7 cellular contexts compared by ENCODE assay signal in the genomic region with DNA sequence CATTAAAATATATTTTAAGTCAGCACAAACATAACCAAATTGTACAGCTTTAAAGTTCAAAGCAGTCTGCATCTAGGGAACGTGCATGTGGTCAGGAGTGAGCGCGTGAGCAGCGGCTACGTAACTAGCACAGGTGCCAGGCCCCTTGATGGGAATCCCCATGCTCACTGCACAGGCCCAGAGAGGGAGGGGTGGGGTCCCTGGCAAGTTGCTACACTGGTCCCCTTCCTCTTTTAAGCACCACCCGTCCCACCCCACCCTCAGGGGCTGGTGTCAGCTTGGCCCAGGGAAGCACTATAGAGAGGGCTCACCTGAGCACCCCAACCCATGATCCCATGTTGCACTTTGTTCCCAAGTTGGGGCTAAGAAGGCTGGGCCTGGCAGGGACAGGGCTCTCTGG. TPM values are rescaled to one million over a fixed set of nuclear protein-coding genes. Genes with fewer than 3 reads are reported as not detected.
A peak's percentile ranks its signal among the peaks of the same experiment; 100 is the strongest.
DNase-seq lines count a peak whose midpoint lies in the region; ATAC-seq and TF ChIP-seq lines count a peak whose summit lies in the region.

No MANE protein-coding gene starts in this region.

- peak overlapping the region; percentile 92 for H3K4me2 ChIP-seq in HCT116 (ENCODE audit: low read length)

- H4K20me1 ChIP-seq in HCT116 (ENCODE audit: insufficient read depth): no peaks in the 10 kb centered on the region

- peaks cover 13 to 28% of the 10 kb centered on the region in 2 experiments; a peak in 3 of 4 replicates for H3K4me1 ChIP-seq in HCT116 (ENCODE audit: control insufficient read depth in 1 of 2, insufficient read depth in 2 of 2, low read length in 2 of 2)

- DNase-seq in HCT116 (ENCODE audit: low read depth, low spot score) (no peak), T-helper 22 cell (ENCODE audit: low read depth) (peak; percentile 46), fibroblast of mammary gland (ENCODE audit: low read depth) (peak; percentile 39), progenitor cell of endocrine pancreas (ENCODE audit: low spot score, unreplicated experiment) (no peak), NCI-H1930 (lab: John Stamatoyannopoulos, UW) (no peak)

- peaks cover 18% of the 10 kb centered on the region for H3K79me2 ChIP-seq in HCT116 (ENCODE audit: insufficient read depth, low read length)

- BruUV-seq in HCT116 (replicated peaks; lab: Mats Ljungman, UMichigan): no TSS peak

- intact Hi-C loops in HCT116 (cut with micrococcal nuclease): loop anchor here (5.0 kb wide), 1 partner anchor 113 kb away; no protein-coding TSS in a partner anchor

- H3K4me3 Mint-ChIP-seq in progenitor cell of endocrine pancreas (ENCODE audit: low read depth): peak overlapping the region; percentile 92

- CTCF ChIA-PET in HCT116 (lab: Charles Lee): interaction anchor here (1.0 kb wide), 1 partner anchor 78 kb away, joined by 3 read pairs; the partner anchor contains the start of gene INKA1

- H3K27ac ChIP-seq in HCT116 (ENCODE audit: low read depth, low read length): peak overlapping the region; percentile 85

- H3K9me3 Mint-ChIP-seq in progenitor cell of endocrine pancreas (ENCODE audit: low read depth): no peaks in the 10 kb centered on the region

- H3K4me3 ChIP-seq in HCT116 (replicated peaks in 1 of 2; ENCODE audit: low read depth in 1 of 2, low read length in 2 of 2): peak overlapping the region; percentile 95
- H3K4me3 ChIP-seq in fibroblast of mammary gland (ENCODE audit: control insufficient read depth, low read depth, low read length): peak overlapping the region; percentile 61

- peaks cover 1% of the 10 kb centered on the region for H3K36me3 Mint-ChIP-seq in progenitor cell of endocrine pancreas (ENCODE audit: insufficient read depth)

- H3K9ac ChIP-seq in HCT116 (ENCODE audit: low read length): peak overlapping the region; percentile 99

- H3K27ac Mint-ChIP-seq in progenitor cell of endocrine pancreas: peak overlapping the region; percentile 99

- no peaks in the 10 kb centered on the region for H3K27me3 Mint-ChIP-seq in progenitor cell of endocrine pancreas

- no peaks in the 10 kb centered on the region for H3K27me3 ChIP-seq in HCT116 (ENCODE audit: insufficient read depth, low read length)

- peaks cover 8 to 27% of the 10 kb centered on the region in 2 experiments; a peak in 3 of 4 replicates for H3K36me3 ChIP-seq in HCT116 (ENCODE audit: control insufficient read depth in 1 of 2, insufficient read depth in 2 of 2, low read length in 2 of 2)

- peaks cover 13% of the 10 kb centered on the region for H3K4me1 Mint-ChIP-seq in progenitor cell of endocrine pancreas (ENCODE audit: low read depth)

- POLR2A ChIA-PET in HCT116 (lab: Charles Lee): no interaction called here

- no peak for TF ChIP-seq POLR2A in HCT116 (IDR thresholded peaks at IDR 0.05; ENCODE audit: borderline replicate concordance, extremely low read depth, insufficient read depth, insufficient read length)

- RAD21 ChIA-PET in HCT116 (lab: Charles Lee; ENCODE audit: low non-redundant PET in 1 of 2, low total read pairs in 2 of 2, uncharacterized antibody in 2 of 2, unreplicated experiment in 2 of 2): no interaction called here

- TF ChIP-seq RAD21 in HCT116 (IDR thresholded peaks at IDR 0.05; ENCODE audit: low read depth): no peak

- no peak for TF ChIP-seq CTCF in HCT116 (IDR thresholded peaks at IDR 0.05 in 2 of 3, conservative IDR thresholded peaks at IDR 0.05 in 1 of 3; ENCODE audit: borderline replicate concordance in 1 of 3, insufficient read depth in 1 of 3, low read depth in 2 of 3, low read length in 2 of 3)
- no peak for TF ChIP-seq CTCF in fibroblast of mammary gland (conservative IDR thresholded peaks at IDR 0.05; ENCODE audit: control insufficient read depth, insufficient read depth, low read depth, low read length)
- TF ChIP-seq CTCF in progenitor cell of endocrine pancreas (IDR thresholded peaks at IDR 0.05; ENCODE audit: unreplicated experiment): no peak

- H3K9me2 ChIP-seq in HCT116 (ENCODE audit: insufficient read depth): no peaks in the 10 kb centered on the region

- no peaks in the 10 kb centered on the region for H3K9me3 ChIP-seq in HCT116 (ENCODE audit: control insufficient read depth in 1 of 2, insufficient read depth in 1 of 2, low read depth in 1 of 2, low read length in 2 of 2)

- no peak overlapping the region for H2AFZ ChIP-seq in HCT116 (ENCODE audit: low read depth, low read length, poor library complexity, severe bottlenecking)

- ATAC-seq in HCT116: no peak
- ATAC-seq in HG03442 (IDR thresholded peaks at IDR 0.05; ENCODE audit: unreplicated experiment): no peak
- ATAC-seq in GM21526 (IDR thresholded peaks at IDR 0.05; ENCODE audit: low FRiP score, unreplicated experiment): no peak

TF ChIP-seq in HCT116, 20 proteins besides CTCF, POLR2A, EP300 and RAD21:
- TF ChIP-seq CBX3 (IDR thresholded peaks at IDR 0.05; ENCODE audit: low read depth) (no peak), SIN3A (IDR thresholded peaks at IDR 0.05; ENCODE audit: low read depth) (no peak), EZH2 (IDR thresholded peaks at IDR 0.05) (no peak), ATF3 (IDR thresholded peaks at IDR 0.05) (no peak), ELF1 (IDR thresholded peaks at IDR 0.05; ENCODE audit: borderline replicate concordance, low read depth) (no peak), ZFX (IDR thresholded peaks at IDR 0.05) (no peak), JUND (IDR thresholded peaks at IDR 0.05) (no peak), POLR2AphosphoS5 (IDR thresholded peaks at IDR 0.05; ENCODE audit: low read depth, low read length) (no peak)
- TF ChIP-seq, protein P1, sequence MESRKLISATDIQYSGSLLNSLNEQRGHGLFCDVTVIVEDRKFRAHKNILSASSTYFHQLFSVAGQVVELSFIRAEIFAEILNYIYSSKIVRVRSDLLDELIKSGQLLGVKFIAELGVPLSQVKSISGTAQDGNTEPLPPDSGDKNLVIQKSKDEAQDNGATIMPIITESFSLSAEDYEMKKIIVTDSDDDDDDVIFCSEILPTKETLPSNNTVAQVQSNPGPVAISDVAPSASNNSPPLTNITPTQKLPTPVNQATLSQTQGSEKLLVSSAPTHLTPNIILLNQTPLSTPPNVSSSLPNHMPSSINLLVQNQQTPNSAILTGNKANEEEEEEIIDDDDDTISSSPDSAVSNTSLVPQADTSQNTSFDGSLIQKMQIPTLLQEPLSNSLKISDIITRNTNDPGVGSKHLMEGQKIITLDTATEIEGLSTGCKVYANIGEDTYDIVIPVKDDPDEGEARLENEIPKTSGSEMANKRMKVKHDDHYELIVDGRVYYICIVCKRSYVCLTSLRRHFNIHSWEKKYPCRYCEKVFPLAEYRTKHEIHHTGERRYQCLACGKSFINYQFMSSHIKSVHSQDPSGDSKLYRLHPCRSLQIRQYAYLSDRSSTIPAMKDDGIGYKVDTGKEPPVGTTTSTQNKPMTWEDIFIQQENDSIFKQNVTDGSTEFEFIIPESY (IDR thresholded peaks at IDR 0.05; ENCODE audit: extremely low read depth, insufficient replicate concordance, low read length): no peak
- TF ChIP-seq, protein P2, sequence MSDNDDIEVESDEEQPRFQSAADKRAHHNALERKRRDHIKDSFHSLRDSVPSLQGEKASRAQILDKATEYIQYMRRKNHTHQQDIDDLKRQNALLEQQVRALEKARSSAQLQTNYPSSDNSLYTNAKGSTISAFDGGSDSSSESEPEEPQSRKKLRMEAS (IDR thresholded peaks at IDR 0.05): no peak

RNA-seq across cellular contexts. Expression of gene GMPPB, which starts 0.8 kb away (rescaled TPM):
- total RNA-seq in HCT116 (2021; ENCODE audit: unreplicated experiment) (24.1 TPM), progenitor cell of endocrine pancreas (31.2 and 34.3 TPM in 2 replicates)
- 18.6 and 26.6 TPM in 2 replicates for polyA plus RNA-seq in HCT116 (2012)

RNA-seq across cellular contexts. Expression of gene AMIGO3, which starts 5.1 kb away (rescaled TPM):
- total RNA-seq in HCT116 (2021; ENCODE audit: unreplicated experiment): 0.32 TPM
- polyA plus RNA-seq in HCT116 (2012): 1.1 and 1.3 TPM in 2 replicates
- 0.86 TPM in 1 of 2 replicates, not detected in the other for total RNA-seq in progenitor cell of endocrine pancreas

RNA-seq across cellular contexts. Expression of gene RNF123, which starts 35.2 kb away (rescaled TPM):
- total RNA-seq in HCT116 (2021; ENCODE audit: unreplicated experiment): 71.9 TPM
- polyA plus RNA-seq in HCT116 (2012): 49.7 and 51.5 TPM in 2 replicates
- total RNA-seq in progenitor cell of endocrine pancreas: 52.2 and 54.4 TPM in 2 replicates

RNA-seq across cellular contexts. Expression of gene MST1, which starts 35.3 kb away (rescaled TPM):
- 15.4 TPM for total RNA-seq in HCT116 (2021; ENCODE audit: unreplicated experiment)
- polyA plus RNA-seq in HCT116 (2012): 11.6 and 11.8 TPM in 2 replicates
- total RNA-seq in progenitor cell of endocrine pancreas: 45.2 and 47.5 TPM in 2 replicates

RNA-seq across cellular contexts. Expression of gene APEH, which starts 50.4 kb away (rescaled TPM):
- total RNA-seq in HCT116 (2021; ENCODE audit: unreplicated experiment) (246 TPM), progenitor cell of endocrine pancreas (160 and 178 TPM in 2 replicates)
- 185 and 207 TPM in 2 replicates for polyA plus RNA-seq in HCT116 (2012)

Comparison
In these comparisons a context has a peak if more than half of its experiments do, and no peak if none do; other contexts are left out.
1. DNase-seq: peak in T-helper 22 cell (single experiment) and fibroblast of mammary gland (single experiment); none in HCT116 (single experiment), progenitor cell of endocrine pancreas (single experiment) and NCI-H1930 (0 of 2).